In genomic region chr18:49008156-49008555, GRCh38 we compare ENCODE assay signal across 15 cellular contexts. TPM values are rescaled to one million over a fixed set of nuclear protein-coding genes. Genes with fewer than 3 reads are reported as not detected.
DNase-seq lines count a peak whose midpoint lies in the region; ATAC-seq, FAIRE-seq and TF ChIP-seq lines count a peak whose summit lies in the region.
"Had no signal": no experiment of that assay in that cellular context is flagged by ENCODE, and none has a peak within 500 bp of the region (broad histone marks: within the 10 kb centered on the region; RNA-seq: fewer than 3 reads in every experiment).

No MANE protein-coding gene starts in this region.

- H3K27ac ChIP-seq in heart right ventricle (no peak overlapping the region), K562 (ENCODE audit: extremely low read depth, low read depth, low read length) (no peak overlapping the region), left lung (no peak overlapping the region), aorta (ENCODE audit: low read depth in 1 of 2, low read length in 2 of 2) (no peak overlapping the region), PC-3 (ENCODE audit: low read length) (no peak overlapping the region)
- H3K27ac ChIP-seq: HL-60 had no signal

- ATAC-seq in left ventricle myocardium superior (no peak), heart right ventricle (no peak), K562 (no peak), left lung (no peak), aorta (ENCODE audit: low FRiP score) (no peak), sciatic nerve (no peak), PC-3 (no peak)
- ATAC-seq: HCT116 had no signal

- DNase-seq in left ventricle myocardium superior: peak; percentile 6
- no peak for DNase-seq in heart right ventricle
- DNase-seq in K562 (ENCODE audit: extremely low read depth in 1 of 4, low spot score in 3 of 4): no peak
- peak; percentile 16 to 49 for DNase-seq in left lung
- DNase-seq in aorta: peak; percentile 26 to 50
- DNase-seq in sciatic nerve (ENCODE audit: low spot score): no peak
- no peak for DNase-seq in PC-3
- DNase-seq: C1 segment of cervical spinal cord; Calu3; CD4-positive, alpha-beta T cell; DMS 273 treated with DMSO at 0.1 percent for 48 hours had no signal

- H3K9me1 ChIP-seq in K562 (ENCODE audit: control insufficient read depth, insufficient read depth, low read length): no peaks in the 10 kb centered on the region

- H3K36me3 ChIP-seq in heart right ventricle (no peaks in the 10 kb centered on the region), K562 (ENCODE audit: control insufficient read depth, insufficient read depth, low read length) (no peaks in the 10 kb centered on the region), left lung (no peaks in the 10 kb centered on the region), aorta (ENCODE audit: control insufficient read depth in 1 of 2, insufficient read depth in 2 of 2, low read length in 1 of 2) (no peaks in the 10 kb centered on the region), PC-3 (ENCODE audit: low read depth, low read length) (no peaks in the 10 kb centered on the region)

- no peaks in the 10 kb centered on the region for H3K4me1 ChIP-seq in heart right ventricle
- H3K4me1 ChIP-seq in K562 (replicated peaks in 1 of 2; ENCODE audit: control insufficient read depth in 2 of 2, insufficient read depth in 2 of 2, low read length in 2 of 2): no peaks in the 10 kb centered on the region; a peak in 1 of 5 replicates
- H3K4me1 ChIP-seq in left lung: no peaks in the 10 kb centered on the region
- H3K4me1 ChIP-seq in aorta (ENCODE audit: control insufficient read depth in 1 of 2, insufficient read depth in 2 of 2, low read length in 2 of 2): no peaks in the 10 kb centered on the region
- no peaks in the 10 kb centered on the region for H3K4me1 ChIP-seq in PC-3 (ENCODE audit: insufficient read depth, low read length)

- POLR2A ChIA-PET in K562 (lab: Yijun Ruan, JAX): no interaction called here
- POLR2A ChIA-PET in PC-3 (lab: Charles Lee; ENCODE audit: unreplicated experiment): no interaction called here

- no peaks in the 10 kb centered on the region for H3K9me2 ChIP-seq in PC-3 (replicated peaks; ENCODE audit: low read length)

- no peaks in the 10 kb centered on the region for H3F3A ChIP-seq in PC-3 (ENCODE audit: low read length, unreplicated experiment)

- BruUV-seq in K562 (replicated peaks; lab: Mats Ljungman, UMichigan) (no TSS peak), PC-3 (replicated peaks; lab: Mats Ljungman, UMichigan) (no TSS peak)

- TF ChIP-seq CTCF in heart right ventricle (IDR thresholded peaks at IDR 0.05) (no peak), K562 (IDR thresholded peaks at IDR 0.05 in 2 of 3, conservative IDR thresholded peaks at IDR 0.05 in 1 of 3; ENCODE audit: insufficient read depth in 2 of 3, low read depth in 1 of 3, low read length in 3 of 3) (no peak), left lung (IDR thresholded peaks at IDR 0.05) (no peak), PC-3 (conservative IDR thresholded peaks at IDR 0.05; ENCODE audit: low read depth, low read length) (no peak)

- TF ChIP-seq POLR2A in K562 (conservative IDR thresholded peaks at IDR 0.05): no peak

- H3K4me3 ChIP-seq in heart right ventricle (no peak overlapping the region), K562 (no peak overlapping the region), left lung (no peak overlapping the region), aorta (ENCODE audit: low read length in 2 of 2) (no peak overlapping the region), PC-3 (ENCODE audit: low read length) (no peak overlapping the region)

- TF ChIP-seq RAD21 in K562 (CRISPR knock-in tag; conservative IDR thresholded peaks at IDR 0.05 in 1 of 2, IDR thresholded peaks at IDR 0.05 in 1 of 2): no peak

- H3K79me2 ChIP-seq in K562 (ENCODE audit: control insufficient read depth, insufficient read depth, low read length): no peaks in the 10 kb centered on the region
- H3K79me2 ChIP-seq in PC-3 (ENCODE audit: low read length): no peaks in the 10 kb centered on the region

- peak overlapping the region; percentile 59; the same call in 1 of the 2 replicates for H2AFZ ChIP-seq in K562 (ENCODE audit: low read depth, low read length)
- H2AFZ ChIP-seq in PC-3 (ENCODE audit: low read length): no peak overlapping the region

- in situ Hi-C loops in K562 (cut with MboI): no loop called here

- H4K20me1 ChIP-seq in K562 (replicated peaks; ENCODE audit: control insufficient read depth, insufficient read depth, low read length): no peaks in the 10 kb centered on the region
- no peaks in the 10 kb centered on the region for H4K20me1 ChIP-seq in PC-3 (ENCODE audit: low read length)

- H3K9me3 ChIP-seq in heart right ventricle (no peaks in the 10 kb centered on the region), K562 (replicated peaks; ENCODE audit: control insufficient read depth, insufficient read depth, low read depth, low read length) (no peaks in the 10 kb centered on the region), left lung (no peaks in the 10 kb centered on the region), aorta (ENCODE audit: control insufficient read depth, low read length) (no peaks in the 10 kb centered on the region), PC-3 (ENCODE audit: low read length) (no peaks in the 10 kb centered on the region)

- intact Hi-C loops in left ventricle myocardium superior (cut with micrococcal nuclease): no loop called here
- intact Hi-C loops in heart right ventricle (cut with DNase I): no loop called here
- intact Hi-C loops in K562 (cut with micrococcal nuclease): no loop called here
- intact Hi-C loops in left lung (cut with DNase I): no loop called here
- intact Hi-C loops in aorta (cut with DNase I): no loop called here
- intact Hi-C loops in sciatic nerve (cut with DNase I): no loop called here
- intact Hi-C loops in PC-3 (cut with micrococcal nuclease): no loop called here

- no peaks in the 10 kb centered on the region for H3K27me3 ChIP-seq in heart right ventricle
- H3K27me3 ChIP-seq in K562 (ENCODE audit: control insufficient read depth in 2 of 2, insufficient read depth in 2 of 2, low read length in 2 of 2): peaks cover 0 to 4% of the 10 kb centered on the region in 2 experiments; a peak in 2 of 5 replicates
- H3K27me3 ChIP-seq in left lung: no peaks in the 10 kb centered on the region
- no peaks in the 10 kb centered on the region for H3K27me3 ChIP-seq in aorta (ENCODE audit: control insufficient read depth in 1 of 2, insufficient read depth in 2 of 2, low read length in 1 of 2)
- H3K27me3 ChIP-seq in PC-3 (ENCODE audit: low read length): no peaks in the 10 kb centered on the region

- no peak for FAIRE-seq in K562 (lab: Jason Lieb, UNC)
- FAIRE-seq: A204.1, H54 had no signal

- WGBS in heart right ventricle, 2 donors: 90 to 92% methylated on average over 7 of the region's 7 CpGs
- 22% methylated on average over 5 of the region's 7 CpGs for WGBS in K562 (ENCODE audit: insufficient coverage, low coverage, missing lambda C conversion rate)
- 95 to 97% methylated on average over 7 of the region's 7 CpGs for WGBS in aorta, 2 donors

- H3K9ac ChIP-seq in K562 (ENCODE audit: insufficient read depth in 1 of 2, low read depth in 2 of 2, low read length in 2 of 2) (no peak overlapping the region), PC-3 (ENCODE audit: low read length) (no peak overlapping the region)

- TF ChIP-seq EP300 in K562 (IDR thresholded peaks at IDR 0.05; ENCODE audit: low read length): no peak

- no peak overlapping the region for H3K4me2 ChIP-seq in K562 (ENCODE audit: insufficient read depth, low read length)
- no peak overlapping the region for H3K4me2 ChIP-seq in PC-3 (ENCODE audit: low read length)

- CTCF ChIA-PET in K562 (lab: Yijun Ruan, JAX; ENCODE audit: low intra/inter-chr PET ratio): no interaction called here
- CTCF ChIA-PET in PC-3 (lab: Charles Lee): no interaction called here

TF ChIP-seq in K562, 482 proteins besides CTCF, POLR2A, EP300 and RAD21 (continues in another document):
- TF ChIP-seq RFX7 (CRISPR knock-in tag; IDR thresholded peaks at IDR 0.05) (no peak), THRB (CRISPR knock-in tag; conservative IDR thresholded peaks at IDR 0.05) (no peak), EWSR1 (IDR thresholded peaks at IDR 0.05; ENCODE audit: borderline replicate concordance, low read depth, partially characterized antibody) (no peak)

RNA-seq across cellular contexts. Expression of gene SMAD7, which starts 57.4 kb away (rescaled TPM):
- total RNA-seq in left ventricle myocardium superior: 13.8 TPM
- 10 to 100 TPM; 15.4 to 28.6 (median 19.9) TPM for total RNA-seq in heart right ventricle
- 10 to 100 TPM in 1 of 2 donors, 1 to 10 TPM in 1; 6.7 to 18.7 TPM for polyA plus RNA-seq in heart right ventricle
- total RNA-seq in K562 (2011; cell fraction: chromatin; rRNA removed; ENCODE audit: low replicate concordance): 2.6 and 6.2 TPM in 2 replicates
- 3.9 and 7.0 TPM in 2 replicates for total RNA-seq in K562 (2011; cell fraction: nucleolus; rRNA removed)
- total RNA-seq in K562 (2011; cell fraction: nucleoplasm; rRNA removed): 3.3 and 4.1 TPM in 2 replicates
- total RNA-seq in K562 (2014; rRNA removed): 2.9 and 3.0 TPM in 2 replicates
- total RNA-seq in K562 (2014; rRNA removed; fragmentation: Illumina TruSeq; extraction: Trizol): 1.1 and 1.3 TPM in 2 replicates
- total RNA-seq in K562 (2015; rRNA removed; fragmentation: Illumina TruSeq; extraction: Trizol): 0.90 and 0.94 TPM in 2 replicates
- total RNA-seq in K562 (2021): 2.1 and 2.5 TPM in 2 replicates
- polyA plus RNA-seq in K562 (2011; rRNA removed): 1.8 TPM in 2 replicates
- 3.3 and 3.7 TPM in 2 replicates for polyA plus RNA-seq in K562 (2011; cell fraction: cytosol; rRNA removed)
- 4.6 and 5.7 TPM in 2 replicates for polyA plus RNA-seq in K562 (2011; cell fraction: nucleus; rRNA removed)
- 1.7 and 4.1 TPM in 2 replicates for polyA plus RNA-seq in K562 (2012)
- polyA plus RNA-seq in K562 (2014; fragmentation: Illumina TruSeq; extraction: Trizol): 1.4 and 1.6 TPM in 2 replicates
- under 1 TPM; 0.13 to 0.23 TPM for polyA plus RNA-seq in K562 (2014; fragmentation: Nextera tagmentation; extraction: Ambion mirVana)
- polyA plus RNA-seq in K562 (2014; rRNA removed): 1.8 and 2.9 TPM in 2 replicates
- 3.4 and 3.7 TPM in 2 replicates for polyA minus RNA-seq in K562 (2011; rRNA and poly(A)+ RNA removed)
- polyA minus RNA-seq in K562 (2011; cell fraction: cytosol; rRNA and poly(A)+ RNA removed): 2.0 and 4.6 TPM in 2 replicates
- 3.8 and 4.7 TPM in 2 replicates for polyA minus RNA-seq in K562 (2011; cell fraction: nucleus; rRNA and poly(A)+ RNA removed)
- 10 to 100 TPM; 43.3 to 46.3 TPM for total RNA-seq in left lung
- total RNA-seq in aorta: 10 to 100 TPM; 55.4 to 98.8 TPM
- polyA plus RNA-seq in aorta: 10 to 100 TPM; 27.3 to 32.9 TPM
- 44.0 TPM for total RNA-seq in sciatic nerve
- total RNA-seq in PC-3 (2014; rRNA removed): 7.9 and 9.4 TPM in 2 replicates

Comparison
In these comparisons a context has a peak if more than half of its experiments do, and no peak if none do; other contexts are left out.
1. DNase-seq: peak in left ventricle myocardium superior (single experiment), left lung (2 of 2) and aorta (2 of 2); none in heart right ventricle (0 of 2), K562 (0 of 4), sciatic nerve (single experiment) and PC-3 (single experiment).